ENCODE assay signal across 16 cellular contexts in genomic region chr13:73608731-73609485, GRCh38.
A peak's percentile ranks its signal among the peaks of the same experiment; 100 is the strongest.
DNase-seq lines count a peak whose midpoint lies in the region; ATAC-seq, FAIRE-seq and TF ChIP-seq lines count a peak whose summit lies in the region.
"Had no signal": no experiment of that assay in that cellular context is flagged by ENCODE, and none has a peak within 500 bp of the region (broad histone marks: within the 10 kb centered on the region; RNA-seq: fewer than 3 reads in every experiment).

No MANE protein-coding gene starts in this region.

- no peak overlapping the region for H3K27ac ChIP-seq in naive thymus-derived CD4-positive, alpha-beta T cell (ENCODE audit: low read depth, low read length)
- H3K27ac ChIP-seq: parathyroid adenoma, SJSA1 had no signal

- POLR2A ChIA-PET in HEK293T (lab: Yijun Ruan, JAX) = no interaction called here
- POLR2A ChIA-PET in naive thymus-derived CD4-positive, alpha-beta T cell (lab: Charles Lee) = no interaction called here

- no peak for FAIRE-seq in GM12891 (lab: Jason Lieb, UNC)

- no peaks in the 10 kb centered on the region for H3K27me3 Mint-ChIP-seq in nephron (ENCODE audit: low read depth)
- peaks cover 0 to 4% (median 0%) of the 10 kb centered on the region in 5 donors for H3K27me3 Mint-ChIP-seq in naive thymus-derived CD4-positive, alpha-beta T cell

- H3K9me3 ChIP-seq in naive thymus-derived CD4-positive, alpha-beta T cell (ENCODE audit: control insufficient read depth in 2 of 3, low read length in 3 of 3) = no peaks in the 10 kb centered on the region
- H3K9me3 ChIP-seq: SJSA1 had no signal

- no peak for ATAC-seq in GM19023 (IDR thresholded peaks at IDR 0.05; ENCODE audit: unreplicated experiment)
- no peak for ATAC-seq in naive thymus-derived CD4-positive, alpha-beta T cell
- ATAC-seq: left cardiac atrium had no signal

- no peaks in the 10 kb centered on the region for H3K36me3 Mint-ChIP-seq in nephron (ENCODE audit: low read depth)
- H3K36me3 Mint-ChIP-seq in naive thymus-derived CD4-positive, alpha-beta T cell = peaks cover 0 to 8% (median 4%) of the 10 kb centered on the region in 5 donors

- no peaks in the 10 kb centered on the region for H3K36me3 ChIP-seq in naive thymus-derived CD4-positive, alpha-beta T cell (ENCODE audit: control insufficient read depth in 2 of 3, insufficient read depth in 3 of 3, low read length in 3 of 3)
- H3K36me3 ChIP-seq: SJSA1 had no signal

- peaks cover 4% of the 10 kb centered on the region for H3K9me3 Mint-ChIP-seq in nephron
- H3K9me3 Mint-ChIP-seq in naive thymus-derived CD4-positive, alpha-beta T cell = peaks cover 0 to 14% (median 7%) of the 10 kb centered on the region in 11 donors
- H3K9me3 Mint-ChIP-seq: endodermal cell had no signal

- H3K4me3 Mint-ChIP-seq in nephron = no peak overlapping the region
- H3K4me3 Mint-ChIP-seq in naive thymus-derived CD4-positive, alpha-beta T cell = no peak overlapping the region
- H3K4me3 Mint-ChIP-seq: endodermal cell had no signal

- intact Hi-C loops in naive thymus-derived CD4-positive, alpha-beta T cell (cut with micrococcal nuclease) = no loop called here

- no peak for TF ChIP-seq CTCF in nephron (IDR thresholded peaks at IDR 0.05; ENCODE audit: unreplicated experiment in 3 of 3)

- DNase-seq in HEK293T (ENCODE audit: extremely low spot score) = peak; percentile 59
- DNase-seq in NCI-H187 (lab: John Stamatoyannopoulos, UW) = peak; percentile 96 to 98
- peak; percentile 60 to 69 for DNase-seq in SHP77 (lab: John Stamatoyannopoulos, UW)
- no peak for DNase-seq in stimulated activated CD4-positive, alpha-beta T cell treated with anti-CD3 and anti-CD28 coated beads, Interleukin-4, amount 100 ng/mL, for 4 hours
- no peak for DNase-seq in naive thymus-derived CD4-positive, alpha-beta T cell
- no peak for DNase-seq in GM12891 (ENCODE audit: insufficient read length, low spot score)
- DNase-seq: activated effector memory CD4-positive, alpha-beta T cell treated with anti-CD3 and anti-CD28 coated beads, Interleukin-2, amount 50 U/mL, for 16 hours; endodermal cell; left cardiac atrium; NCI-H446; stimulated activated CD4-positive, alpha-beta T cell treated with anti-CD3 and anti-CD28 coated beads, Interleukin-2, amount 100 ng/mL, for 48 hours; T1000 had no signal

- H3K4me1 ChIP-seq in naive thymus-derived CD4-positive, alpha-beta T cell (ENCODE audit: control insufficient read depth in 2 of 2, insufficient read depth in 2 of 2, low read length in 2 of 2) = no peaks in the 10 kb centered on the region
- H3K4me1 ChIP-seq: parathyroid adenoma, SJSA1 had no signal

- TF ChIP-seq POLR2A in GM12891 (IDR thresholded peaks at IDR 0.05; ENCODE audit: low read depth, low read length) = no peak

- no peaks in the 10 kb centered on the region for H3K27me3 ChIP-seq in naive thymus-derived CD4-positive, alpha-beta T cell (ENCODE audit: control insufficient read depth in 2 of 2, insufficient read depth in 2 of 2, low read length in 2 of 2)
- H3K27me3 ChIP-seq: SJSA1 had no signal

- peak overlapping the region in 2 of 3 experiments; percentile 9 to 16 for H3K27ac Mint-ChIP-seq in nephron
- no peak overlapping the region for H3K27ac Mint-ChIP-seq in naive thymus-derived CD4-positive, alpha-beta T cell
- H3K27ac Mint-ChIP-seq: endodermal cell had no signal

- CTCF ChIA-PET in HEK293T (lab: Yijun Ruan, JAX) = no interaction called here
- CTCF ChIA-PET in naive thymus-derived CD4-positive, alpha-beta T cell (lab: Charles Lee) = no interaction called here

- peaks cover 27% of the 10 kb centered on the region for H3K4me1 Mint-ChIP-seq in nephron
- peaks cover 0 to 10% (median 7%) of the 10 kb centered on the region in 7 donors for H3K4me1 Mint-ChIP-seq in naive thymus-derived CD4-positive, alpha-beta T cell

- no peak overlapping the region for H3K4me3 ChIP-seq in naive thymus-derived CD4-positive, alpha-beta T cell (ENCODE audit: low read length)
- H3K4me3 ChIP-seq: SJSA1 had no signal

TF ChIP-seq in HEK293T, 16 proteins besides CTCF, POLR2A, EP300 and RAD21:
- TF ChIP-seq CTBP1 (IDR thresholded peaks at IDR 0.05; ENCODE audit: borderline replicate concordance) (peak; percentile 22; the same call in 1 of the 2 replicates), SP1 (IDR thresholded peaks at IDR 0.05) (no peak), TARDBP (IDR thresholded peaks at IDR 0.05) (no peak), SUZ12 (IDR thresholded peaks at IDR 0.05) (no peak), ZNF384 (IDR thresholded peaks at IDR 0.05) (peak; percentile 97), PKNOX1 (IDR thresholded peaks at IDR 0.05) (peak; percentile 84), BHLHE40 (IDR thresholded peaks at IDR 0.05; ENCODE audit: borderline replicate concordance) (no peak), FOXK2 (IDR thresholded peaks at IDR 0.05) (no peak), FOXM1 (IDR thresholded peaks at IDR 0.05; ENCODE audit: borderline replicate concordance) (no peak)
TF ChIP-seq in HEK293T: peak in this region for 3.

TF ChIP-seq in GM12891, 5 proteins besides CTCF, POLR2A, EP300 and RAD21:
- no peak for TF ChIP-seq PAX5 (IDR thresholded peaks at IDR 0.05; ENCODE audit: insufficient read depth, low read length, severe bottlenecking)

Comparison
In these comparisons a context has a peak if more than half of its experiments do, and no peak if none do; other contexts are left out.
1. DNase-seq: peak in HEK293T (single experiment), NCI-H187 (2 of 2) and SHP77 (2 of 2); none in stimulated activated CD4-positive, alpha-beta T cell treated with anti-CD3 and anti-CD28 coated beads, Interleukin-4, amount 100 ng/mL, for 4 hours (0 of 2), naive thymus-derived CD4-positive, alpha-beta T cell (0 of 9) and GM12891 (single experiment).
2. H3K27ac Mint-ChIP-seq: peak in nephron (2 of 3); none in naive thymus-derived CD4-positive, alpha-beta T cell (0 of 9).